Comparison of ENCODE assay signal across 9 cellular contexts in genomic region chr16:81889896-81890634, GRCh38.
DNase-seq lines count a peak whose midpoint lies in the region; ATAC-seq and TF ChIP-seq lines count a peak whose summit lies in the region.
"Had no signal": no experiment of that assay in that cellular context is flagged by ENCODE, and none has a peak within 500 bp of the region (broad histone marks: within the 10 kb centered on the region; RNA-seq: fewer than 3 reads in every experiment).

No MANE protein-coding gene starts in this region.

- no peak overlapping the region for H3K27ac Mint-ChIP-seq in T-helper 17 cell

- ATAC-seq in T-helper 17 cell: peak; percentile 71

- H3K9me3 ChIP-seq in T-helper 17 cell (ENCODE audit: control insufficient read depth, low read length, poor library complexity, severe bottlenecking): no peaks in the 10 kb centered on the region
- H3K9me3 ChIP-seq: ovary had no signal

- peak; percentile 71 for DNase-seq in M059J (ENCODE audit: low read depth)
- peak in 1 of 3 donors; percentile 33 for DNase-seq in T-helper 17 cell
- peak; percentile 78 for DNase-seq in astrocyte of the hippocampus (ENCODE audit: low read depth, low spot score)
- peak; percentile 60 for DNase-seq in iPS DF 19.7 (ENCODE audit: low read depth, low spot score)
- peak; percentile 21 for DNase-seq in smooth muscle cell of the brain vasculature (ENCODE audit: low read depth, low spot score)
- DNase-seq in GDM1 (lab: John Stamatoyannopoulos, UW): no peak

- H3K4me3 Mint-ChIP-seq in T-helper 17 cell: no peak overlapping the region

- H3K4me1 Mint-ChIP-seq in T-helper 17 cell: no peaks in the 10 kb centered on the region

- no peak overlapping the region for H3K27ac ChIP-seq in 22Rv1
- H3K27ac ChIP-seq: ovary had no signal

- TF ChIP-seq CTCF in 22Rv1 (IDR thresholded peaks at IDR 0.05) (peak; percentile 93), GM12872 (IDR thresholded peaks at IDR 0.05; ENCODE audit: insufficient read depth, low read depth, low read length) (peak; percentile 89)

- peaks cover 19% of the 10 kb centered on the region for H3K27me3 Mint-ChIP-seq in T-helper 17 cell

- peaks cover 2% of the 10 kb centered on the region for H3K36me3 Mint-ChIP-seq in T-helper 17 cell (ENCODE audit: low read depth)
